In the genomic region with DNA sequence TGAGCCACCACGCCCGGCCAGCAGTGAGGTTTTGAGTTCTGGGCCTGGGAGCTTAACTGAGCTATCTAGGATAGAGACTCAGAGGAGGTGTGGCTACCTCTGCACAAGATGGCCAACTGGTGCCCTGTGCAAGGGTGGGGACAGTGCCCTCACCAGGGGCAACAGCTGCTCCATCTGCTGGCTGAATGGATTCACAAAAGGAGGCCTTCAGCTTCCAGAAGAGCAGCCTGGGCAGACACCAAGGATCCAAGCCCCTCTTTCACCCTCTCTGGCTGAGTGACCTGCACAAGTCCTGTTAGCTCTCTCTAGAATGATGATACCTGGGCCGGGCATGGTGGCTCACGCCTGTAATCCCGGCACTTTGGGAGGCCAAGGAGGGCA, we compare ENCODE assay signal across 14 cellular contexts. TPM values are rescaled to one million over a fixed set of nuclear protein-coding genes. Genes with fewer than 3 reads are reported as not detected.
DNase-seq lines count a peak whose midpoint lies in the region; ATAC-seq, FAIRE-seq and TF ChIP-seq lines count a peak whose summit lies in the region.
"Had no signal": no experiment of that assay in that cellular context is flagged by ENCODE, and none has a peak within 500 bp of the region (broad histone marks: within the 10 kb centered on the region; RNA-seq: fewer than 3 reads in every experiment).

No MANE protein-coding gene starts in this region.

- H3K23ac ChIP-seq in H1 (ENCODE audit: insufficient read length): no peak overlapping the region

- H3K4me3 Mint-ChIP-seq in activated CD8-positive, alpha-beta memory T cell treated with anti-CD3 and anti-CD28 coated beads, Interleukin-2, amount 10 ng/mL, durations not matched to agents 7 days and 5 days: no peak overlapping the region
- H3K4me3 Mint-ChIP-seq: activated B cell treated with CpG ODN at 0.5 μM for 24 hours; CD4-positive, CD25-positive, alpha-beta regulatory T cell; nephron had no signal

- H3K27me3 ChIP-seq in PC-9 (ENCODE audit: insufficient read depth, low read depth): no peaks in the 10 kb centered on the region
- H3K27me3 ChIP-seq in H1 (replicated peaks in 1 of 4; ENCODE audit: control insufficient read depth in 3 of 4, extremely low read depth in 1 of 4, insufficient read depth in 3 of 4, low read length in 3 of 4): no peaks in the 10 kb centered on the region
- no peaks in the 10 kb centered on the region for H3K27me3 ChIP-seq in spleen (replicated peaks in 1 of 7)
- H3K27me3 ChIP-seq: cardiac muscle cell had no signal

- no peaks in the 10 kb centered on the region; the same call in 1 of the 2 replicates for H3K79me1 ChIP-seq in H1 (ENCODE audit: low read depth, low read length)

- H3F3A ChIP-seq in PC-9 (ENCODE audit: insufficient read depth, low read depth): peaks cover 69% of the 10 kb centered on the region

- H3K4me3 ChIP-seq in PC-9 (no peak overlapping the region), H1 (ENCODE audit: extremely low read depth in 1 of 4, insufficient read depth in 2 of 4, low read depth in 3 of 4, low read length in 4 of 4) (no peak overlapping the region), spleen (no peak overlapping the region)
- H3K4me3 ChIP-seq: cardiac muscle cell had no signal

- H3K56ac ChIP-seq in H1 (replicated peaks; ENCODE audit: insufficient read length, low read depth, low read length): no peak overlapping the region

- H4K8ac ChIP-seq in H1 (ENCODE audit: extremely low read depth, insufficient read depth, low read length): no peak overlapping the region

- peak overlapping the region; percentile 88 for H3K27ac Mint-ChIP-seq in activated CD8-positive, alpha-beta memory T cell treated with anti-CD3 and anti-CD28 coated beads, Interleukin-2, amount 10 ng/mL, durations not matched to agents 7 days and 5 days
- H3K27ac Mint-ChIP-seq: activated B cell treated with CpG ODN at 0.5 μM for 24 hours, nephron had no signal

- H3K79me2 ChIP-seq in PC-9 (ENCODE audit: low read depth) (no peaks in the 10 kb centered on the region), H1 (ENCODE audit: control insufficient read depth in 1 of 2, insufficient read depth in 2 of 2, low read length in 2 of 2) (no peaks in the 10 kb centered on the region)

- TF ChIP-seq EP300 in H1 (IDR thresholded peaks at IDR 0.05; ENCODE audit: borderline replicate concordance in 1 of 2, low read depth in 2 of 2, low read length in 2 of 2): no peak

- BruUV-seq in PC-9 (replicated peaks; lab: Mats Ljungman, UMichigan): no TSS peak

- 91% methylated on average over 5 of the region's 5 CpGs; no CpG with 5 or more reads in 1 of the 2 experiments for WGBS in H1 (ENCODE audit: extremely low coverage in 1 of 2, insufficient coverage in 1 of 2, insufficient read length in 1 of 2, insufficient replicate concordance in 2 of 2, low coverage in 1 of 2, low lambda C conversion rate in 2 of 2, missing lambda C conversion rate in 1 of 2), 2 experiments
- 85 to 100% (median 99%) methylated on average over 3 to 5 of the region's 5 CpGs for WGBS in spleen, 5 donors

- H2AK5ac ChIP-seq in H1 (ENCODE audit: low read depth, low read length): no peak overlapping the region

- TF ChIP-seq CTCF in PC-9 (conservative IDR thresholded peaks at IDR 0.05) (peak; percentile 43; the same call in 1 of the 2 replicates), H1 (IDR thresholded peaks at IDR 0.05; ENCODE audit: control extremely low read depth in 1 of 3, insufficient read depth in 1 of 3, low read depth in 1 of 3, low read length in 3 of 3) (peak; percentile 32 to 51 (median 43); a peak in 3 of 4 replicates), spleen (IDR thresholded peaks at IDR 0.05 in 8 of 11, conservative IDR thresholded peaks at IDR 0.05 in 3 of 11) (no peak)

- no peak overlapping the region for H3K14ac ChIP-seq in H1 (ENCODE audit: insufficient read length)

- peaks cover 62% of the 10 kb centered on the region for H3K4me1 ChIP-seq in PC-9 (replicated peaks; ENCODE audit: insufficient read depth)
- H3K4me1 ChIP-seq in H1 (replicated peaks in 1 of 4; ENCODE audit: control insufficient read depth in 3 of 4, insufficient read depth in 4 of 4, low read length in 3 of 4): peaks cover 0 to 3% (median 0%) of the 10 kb centered on the region in 4 experiments; a peak in 3 of 7 replicates
- H3K4me1 ChIP-seq in spleen: peaks cover 0 to 41% (median 19%) of the 10 kb centered on the region in 6 donors

- no peak for DNase-seq in activated CD8-positive, alpha-beta memory T cell treated with anti-CD3 and anti-CD28 coated beads, Interleukin-2, amount 10 ng/mL, durations not matched to agents 7 days and 5 days
- DNase-seq in activated CD8-positive, alpha-beta memory T cell treated with anti-CD3 and anti-CD28 coated beads for 24 hours: no peak
- DNase-seq in PC-9: peak; percentile 22 to 52
- no peak for DNase-seq in H1 (ENCODE audit: low read depth in 1 of 2, low spot score in 2 of 2)
- no peak for DNase-seq in spleen
- DNase-seq in activated CD4-positive, CD25-positive, alpha-beta regulatory T cell (lab: John Stamatoyannopoulos, UW): no peak
- no peak for DNase-seq in activated effector memory CD4-positive, alpha-beta T cell treated with anti-CD3 and anti-CD28 coated beads, Interleukin-2, amount 50 U/mL, for 16 hours
- no peak for DNase-seq in NK-92 (lab: John Stamatoyannopoulos, UW; ENCODE audit: unreplicated experiment)
- DNase-seq: activated B cell treated with CpG ODN at 0.5 μM for 24 hours, MV-4-11 had no signal

- H2BK12ac ChIP-seq in H1 (ENCODE audit: low read depth, low read length): no peak overlapping the region

- no peak for ATAC-seq in activated CD8-positive, alpha-beta memory T cell treated with anti-CD3 and anti-CD28 coated beads, Interleukin-2, amount 10 ng/mL, durations not matched to agents 7 days and 5 days

- no peak for TF ChIP-seq POLR2A in H1 (IDR thresholded peaks at IDR 0.05; ENCODE audit: control extremely low read depth in 1 of 2, low read depth in 2 of 2, low read length in 2 of 2)
- TF ChIP-seq POLR2A in spleen (IDR thresholded peaks at IDR 0.05): no peak

- H2AFZ ChIP-seq in PC-9 (no peak overlapping the region), H1 (ENCODE audit: low read length) (no peak overlapping the region)

- H2BK15ac ChIP-seq in H1 (ENCODE audit: low read length): no peak overlapping the region

- no peak overlapping the region for H2BK20ac ChIP-seq in H1 (ENCODE audit: low read length)

- peak; percentile 16 to 44; a peak in 2 of 4 replicates for TF ChIP-seq RAD21 in H1 (IDR thresholded peaks at IDR 0.05 in 1 of 2, conservative IDR thresholded peaks at IDR 0.05 in 1 of 2; ENCODE audit: low read depth in 2 of 2, low read length in 2 of 2)

- intact Hi-C loops in PC-9 (cut with micrococcal nuclease; ENCODE audit: unreplicated experiment) (loop anchor here (10.0 kb wide), 1 partner anchor 151 kb away; no protein-coding TSS in a partner anchor), spleen (cut with DNase I; ENCODE audit: low total_unique reads) (no loop called here)

- no peak overlapping the region for H3K18ac ChIP-seq in H1 (ENCODE audit: extremely low read depth, low read length)

- peaks cover 8% of the 10 kb centered on the region for H3K36me3 Mint-ChIP-seq in activated CD8-positive, alpha-beta memory T cell treated with anti-CD3 and anti-CD28 coated beads, Interleukin-2, amount 10 ng/mL, durations not matched to agents 7 days and 5 days

- H3K4ac ChIP-seq in H1 (replicated peaks; ENCODE audit: insufficient read length, low read depth, low read length): no peak overlapping the region

- no peaks in the 10 kb centered on the region for H4K20me1 ChIP-seq in PC-9 (ENCODE audit: insufficient read depth)
- H4K20me1 ChIP-seq in H1 (replicated peaks in 1 of 2; ENCODE audit: control insufficient read depth in 1 of 2, insufficient read depth in 2 of 2, low read length in 2 of 2): peaks cover 0 to 5% of the 10 kb centered on the region in 2 experiments

- no peak for FAIRE-seq in H1 (lab: Jason Lieb, UNC)

- H3K9ac ChIP-seq in H1 (replicated peaks in 1 of 4; ENCODE audit: extremely low read depth in 1 of 4, low read depth in 3 of 4, low read length in 3 of 4): no peak overlapping the region

- H3K27me3 Mint-ChIP-seq in activated CD8-positive, alpha-beta memory T cell treated with anti-CD3 and anti-CD28 coated beads, Interleukin-2, amount 10 ng/mL, durations not matched to agents 7 days and 5 days: no peaks in the 10 kb centered on the region
- H3K27me3 Mint-ChIP-seq: activated B cell treated with CpG ODN at 0.5 μM for 24 hours; CD4-positive, CD25-positive, alpha-beta regulatory T cell had no signal

- no peaks in the 10 kb centered on the region for H3K9me3 ChIP-seq in PC-9 (ENCODE audit: insufficient read depth, low read depth)
- H3K9me3 ChIP-seq in H1 (ENCODE audit: insufficient read depth in 2 of 2, low read depth in 1 of 2, low read length in 1 of 2): no peaks in the 10 kb centered on the region
- no peaks in the 10 kb centered on the region for H3K9me3 ChIP-seq in spleen

- no peak overlapping the region for H2BK5ac ChIP-seq in H1 (ENCODE audit: low read depth, low read length)

- peak overlapping the region; percentile 82 for H3K27ac ChIP-seq in PC-9
- H3K27ac ChIP-seq in H1 (ENCODE audit: low read depth, low read length): no peak overlapping the region
- peak overlapping the region in 6 of 8 donors; percentile 43 to 79 (median 62) for H3K27ac ChIP-seq in spleen
- H3K27ac ChIP-seq: cardiac muscle cell had no signal

- POLR2A ChIA-PET in PC-9 (lab: Charles Lee; ENCODE audit: unreplicated experiment): no interaction called here
- POLR2A ChIA-PET in H1 (lab: Charles Lee; ENCODE audit: partially characterized antibody): interaction anchor here (1.1 to 1.4 kb wide), 2 partner anchors 16 to 54 kb away, joined by 3 to 5 read pairs; no protein-coding TSS in a partner anchor

- CTCF ChIA-PET in activated CD8-positive, alpha-beta memory T cell treated with anti-CD3 and anti-CD28 coated beads, Interleukin-2, amount 10 ng/mL, durations not matched to agents 7 days and 5 days (lab: Charles Lee): interaction anchor here (0.8 to 4.0 kb wide), 4 partner anchors 30 to 118 kb away, joined by 3 to 17 read pairs (median 3); no protein-coding TSS in a partner anchor
- CTCF ChIA-PET in PC-9 (lab: Charles Lee) (interaction anchor here (0.6 to 1.3 kb wide), 3 partner anchors 29 to 522 kb away, joined by 3 to 4 read pairs (median 3); partner anchors contain the start of gene PLA2G6), H1 (lab: Charles Lee; ENCODE audit: partially characterized antibody) (interaction anchor here (0.9 to 11.9 kb wide), 17 partner anchors 9 to 123 kb away, joined by 3 to 93 read pairs (median 4); partner anchors contain the start of genes BAIAP2L2 and PLA2G6)

- H3K23me2 ChIP-seq in H1 (ENCODE audit: low read depth, low read length): no peaks in the 10 kb centered on the region

- peaks cover 17% of the 10 kb centered on the region for H3K4me1 Mint-ChIP-seq in activated CD8-positive, alpha-beta memory T cell treated with anti-CD3 and anti-CD28 coated beads, Interleukin-2, amount 10 ng/mL, durations not matched to agents 7 days and 5 days
- H3K4me1 Mint-ChIP-seq: nephron had no signal

- H3K9me2 ChIP-seq in PC-9 (ENCODE audit: insufficient read depth): no peaks in the 10 kb centered on the region

- H3K36me3 ChIP-seq in PC-9 (ENCODE audit: low read depth) (no peaks in the 10 kb centered on the region), H1 (ENCODE audit: control insufficient read depth in 2 of 4, insufficient read depth in 4 of 4, low read length in 3 of 4) (no peaks in the 10 kb centered on the region), spleen (peaks cover 0 to 48% (median 8%) of the 10 kb centered on the region in 6 donors)
- H3K36me3 ChIP-seq: cardiac muscle cell had no signal

- peak overlapping the region; percentile 60 for H3K4me2 ChIP-seq in PC-9
- no peak overlapping the region for H3K4me2 ChIP-seq in H1 (ENCODE audit: insufficient read depth in 1 of 2, low read depth in 2 of 2, low read length in 2 of 2)

- H4K5ac ChIP-seq in H1 (ENCODE audit: insufficient read length, low read depth, low read length): no peak overlapping the region

- H2BK120ac ChIP-seq in H1 (replicated peaks; ENCODE audit: low read depth, low read length): no peak overlapping the region

- H3K9me3 Mint-ChIP-seq in activated CD8-positive, alpha-beta memory T cell treated with anti-CD3 and anti-CD28 coated beads, Interleukin-2, amount 10 ng/mL, durations not matched to agents 7 days and 5 days (ENCODE audit: low read depth): peaks cover 3% of the 10 kb centered on the region
- H3K9me3 Mint-ChIP-seq: activated B cell treated with CpG ODN at 0.5 μM for 24 hours, nephron had no signal

- no peak overlapping the region for H4K91ac ChIP-seq in H1 (replicated peaks; ENCODE audit: insufficient read length, low read length)

RNA-seq across cellular contexts. Expression of gene BAIAP2L2, which starts 33.5 kb away (rescaled TPM):
- under 1 TPM; 0.37 to 0.70 TPM for total RNA-seq in activated CD8-positive, alpha-beta memory T cell treated with anti-CD3 and anti-CD28 coated beads, Interleukin-2, amount 10 ng/mL, durations not matched to agents 7 days and 5 days
- total RNA-seq in PC-9 (2021) (7.1 and 9.7 TPM in 2 replicates), spleen (1 to 10 TPM in 3 of 7 donors, under 1 TPM in 4; 0.37 to 3.0 (median 0.92) TPM)
- total RNA-seq in H1 (2021; fragmentation: NEBNext Ultra II Directional; extraction: Animal tissue kit (Norgen Biotek cat#: 25700)): 5.4 and 7.2 TPM in 2 replicates
- polyA plus RNA-seq in H1 (2011; rRNA removed) (10.0 and 13.9 TPM in 2 replicates), spleen (1 to 10 TPM in 1 of 3 donors, under 1 TPM in 2; 0.77 to 1.9 (median 0.90) TPM)
- 5.2 TPM for polyA plus RNA-seq in H1 (2011; cell fraction: cytosol; rRNA removed)
- 14.7 TPM for polyA plus RNA-seq in H1 (2011; cell fraction: nucleus; rRNA removed)
- polyA plus RNA-seq in H1 (2012, experiment 1 of 2): 2.3 to 7.1 TPM (median 5.9 TPM) in 4 replicates
- polyA plus RNA-seq in H1 (2012, experiment 2 of 2): 3.2 TPM
- polyA plus RNA-seq in H1 (2013, experiment 1 of 2): 5.7 TPM
- 5.2 TPM for polyA plus RNA-seq in H1 (2013, experiment 2 of 2)
- polyA minus RNA-seq in H1 (2011; rRNA and poly(A)+ RNA removed): 0.54 and 1.1 TPM in 2 replicates
- polyA minus RNA-seq in H1 (2011; cell fraction: cytosol; rRNA and poly(A)+ RNA removed): 5.6 TPM
- polyA minus RNA-seq in H1 (2011; cell fraction: nucleus; rRNA and poly(A)+ RNA removed): 1.5 TPM
- total RNA-seq: skeletal muscle tissue had no signal
- polyA plus RNA-seq: CD4-positive, CD25-positive, alpha-beta regulatory T cell had no signal

RNA-seq across cellular contexts. Expression of gene PLA2G6, which starts 37.6 kb away (rescaled TPM):
- 10 to 100 TPM; 41.1 to 71.4 TPM for total RNA-seq in activated CD8-positive, alpha-beta memory T cell treated with anti-CD3 and anti-CD28 coated beads, Interleukin-2, amount 10 ng/mL, durations not matched to agents 7 days and 5 days
- total RNA-seq in PC-9 (2021) (39.8 and 45.6 TPM in 2 replicates), spleen (10 to 100 TPM; 33.8 to 60.9 (median 56.4) TPM)
- total RNA-seq in H1 (2021; fragmentation: NEBNext Ultra II Directional; extraction: Animal tissue kit (Norgen Biotek cat#: 25700)): 13.2 and 14.2 TPM in 2 replicates
- polyA plus RNA-seq in H1 (2011; rRNA removed) (21.0 and 36.0 TPM in 2 replicates), spleen (10 to 100 TPM; 18.1 to 39.6 (median 27.0) TPM)
- polyA plus RNA-seq in H1 (2011; cell fraction: cytosol; rRNA removed): 22.6 TPM
- 133 TPM for polyA plus RNA-seq in H1 (2011; cell fraction: nucleus; rRNA removed)
- 12.9 to 21.4 TPM (median 16.6 TPM) in 4 replicates for polyA plus RNA-seq in H1 (2012, experiment 1 of 2)
- 9.4 TPM for polyA plus RNA-seq in H1 (2012, experiment 2 of 2)
- polyA plus RNA-seq in H1 (2013, experiment 1 of 2): 8.7 TPM
- polyA plus RNA-seq in H1 (2013, experiment 2 of 2): 7.3 TPM
- 43.1 and 49.8 TPM in 2 replicates for polyA minus RNA-seq in H1 (2011; rRNA and poly(A)+ RNA removed)
- 21.7 TPM for polyA minus RNA-seq in H1 (2011; cell fraction: cytosol; rRNA and poly(A)+ RNA removed)
- 103 TPM for polyA minus RNA-seq in H1 (2011; cell fraction: nucleus; rRNA and poly(A)+ RNA removed)

RNA-seq across cellular contexts. Expression of gene MAFF, which starts 57.8 kb away (rescaled TPM):
- 1 to 10 TPM; 6.6 to 7.8 TPM for total RNA-seq in activated CD8-positive, alpha-beta memory T cell treated with anti-CD3 and anti-CD28 coated beads, Interleukin-2, amount 10 ng/mL, durations not matched to agents 7 days and 5 days
- total RNA-seq in PC-9 (2021) (27.9 and 41.8 TPM in 2 replicates), spleen (10 to 100 TPM in 3 of 7 donors, 1 to 10 TPM in 4; 6.7 to 32.4 (median 9.0) TPM)
- total RNA-seq in H1 (2021; fragmentation: NEBNext Ultra II Directional; extraction: Animal tissue kit (Norgen Biotek cat#: 25700)): 6.2 and 6.3 TPM in 2 replicates
- polyA plus RNA-seq in H1 (2011; rRNA removed) (1.5 and 2.4 TPM in 2 replicates), spleen (10 to 100 TPM in 1 of 3 donors, 1 to 10 TPM in 2; 2.1 to 11.5 (median 3.7) TPM)
- polyA plus RNA-seq in H1 (2011; cell fraction: cytosol; rRNA removed): 2.9 TPM
- 2.1 TPM for polyA plus RNA-seq in H1 (2011; cell fraction: nucleus; rRNA removed)
- 3.3 to 4.4 TPM (median 4.0 TPM) in 4 replicates for polyA plus RNA-seq in H1 (2012, experiment 1 of 2)
- polyA plus RNA-seq in H1 (2012, experiment 2 of 2): 4.4 TPM
- 4.0 TPM for polyA plus RNA-seq in H1 (2013, experiment 1 of 2)
- 4.0 TPM for polyA plus RNA-seq in H1 (2013, experiment 2 of 2)
- polyA minus RNA-seq in H1 (2011; rRNA and poly(A)+ RNA removed): 1.0 and 1.3 TPM in 2 replicates
- 3.1 TPM for polyA minus RNA-seq in H1 (2011; cell fraction: cytosol; rRNA and poly(A)+ RNA removed)
- 4.4 TPM for polyA minus RNA-seq in H1 (2011; cell fraction: nucleus; rRNA and poly(A)+ RNA removed)

Comparison
In these comparisons a context has a peak if more than half of its experiments do, and no peak if none do; other contexts are left out.
1. DNase-seq: peak in PC-9 (2 of 2); none in activated CD8-positive, alpha-beta memory T cell treated with anti-CD3 and anti-CD28 coated beads, Interleukin-2, amount 10 ng/mL, durations not matched to agents 7 days and 5 days (single experiment), activated CD8-positive, alpha-beta memory T cell treated with anti-CD3 and anti-CD28 coated beads for 24 hours (single experiment), H1 (0 of 2), spleen (single experiment), activated CD4-positive, CD25-positive, alpha-beta regulatory T cell (0 of 4), activated effector memory CD4-positive, alpha-beta T cell treated with anti-CD3 and anti-CD28 coated beads, Interleukin-2, amount 50 U/mL, for 16 hours (single experiment) and NK-92 (single experiment).
2. CTCF ChIP-seq: peak in PC-9 (single experiment) and H1 (3 of 3); none in spleen (0 of 11).